ENCODE assay signal across 10 cellular contexts in the genomic region with DNA sequence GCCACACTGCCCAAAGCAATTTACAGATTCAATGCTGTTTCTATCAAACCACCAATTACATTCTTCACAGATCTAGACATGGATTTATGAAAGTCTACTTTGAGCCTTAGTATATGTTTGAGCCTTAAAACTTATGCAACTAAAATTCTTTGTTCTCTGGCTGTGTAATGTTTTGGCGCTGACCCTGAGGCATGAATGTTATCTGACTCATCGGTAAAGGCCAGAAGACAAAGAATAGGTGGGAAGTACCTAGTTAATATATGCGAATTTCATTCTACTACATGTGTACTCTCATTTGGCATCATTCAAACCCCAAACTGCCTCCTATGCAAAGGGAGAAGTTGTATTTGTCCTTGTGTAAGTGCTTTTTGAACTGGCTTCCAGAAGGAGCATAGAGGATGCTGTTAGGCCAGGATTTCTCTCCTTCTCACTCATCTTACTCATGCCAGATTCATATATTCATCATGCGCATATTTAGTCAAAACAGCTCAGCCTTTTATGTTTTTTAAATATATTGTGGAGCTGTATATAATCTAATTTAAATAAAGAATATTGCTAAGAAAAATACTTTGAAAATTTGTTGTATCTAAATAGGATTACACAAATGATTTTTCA.
A peak's percentile ranks its signal among the peaks of the same experiment; 100 is the strongest.
DNase-seq lines count a peak whose midpoint lies in the region; ATAC-seq, FAIRE-seq and TF ChIP-seq lines count a peak whose summit lies in the region.
"Had no signal": no experiment of that assay in that cellular context is flagged by ENCODE, and none has a peak within 500 bp of the region (broad histone marks: within the 10 kb centered on the region; RNA-seq: fewer than 3 reads in every experiment).

No MANE protein-coding gene starts in this region.

- peak; percentile 69 for FAIRE-seq in keratinocyte (lab: Jason Lieb, UNC)
- FAIRE-seq in kidney (lab: Jason Lieb, UNC) = no peak

- no peaks in the 10 kb centered on the region for H4K20me1 ChIP-seq in keratinocyte (ENCODE audit: control insufficient read depth, extremely low read depth, insufficient read depth, low read length)

- H3K36me3 ChIP-seq in keratinocyte (ENCODE audit: control insufficient read depth in 2 of 2, extremely low read depth in 1 of 2, insufficient read depth in 2 of 2, low read length in 2 of 2) (no peaks in the 10 kb centered on the region), kidney (ENCODE audit: control insufficient read depth in 1 of 2, insufficient read depth in 2 of 2, low read length in 2 of 2) (no peaks in the 10 kb centered on the region)

- DNase-seq in GM04504 (ENCODE audit: low read depth) (peak; percentile 23), SW480 (ENCODE audit: low spot score) (peak; percentile 11), keratinocyte (ENCODE audit: low read depth, low spot score) (peak; percentile 44), kidney (no peak), globus pallidus (ENCODE audit: low spot score) (no peak), inferior parietal cortex (ENCODE audit: extremely low spot score) (no peak)
- DNase-seq: KG1, left ventricle myocardium superior had no signal

- peak; percentile 83 for ATAC-seq in HG02610 (IDR thresholded peaks at IDR 0.05; ENCODE audit: unreplicated experiment)
- ATAC-seq in GM19328 (IDR thresholded peaks at IDR 0.05; ENCODE audit: unreplicated experiment) = no peak
- ATAC-seq: left ventricle myocardium superior had no signal

- peak overlapping the region; percentile 23 for H3K4me2 ChIP-seq in keratinocyte (ENCODE audit: control insufficient read depth, extremely low read depth, insufficient read depth, low read depth, low read length)

- no peaks in the 10 kb centered on the region for H3K27me3 ChIP-seq in keratinocyte (ENCODE audit: control insufficient read depth, extremely low read depth, insufficient read depth, low read length)

- no peaks in the 10 kb centered on the region for H3K9me1 ChIP-seq in keratinocyte (ENCODE audit: control insufficient read depth, extremely low read depth, insufficient read depth, low read length)

- no peak overlapping the region for H2AFZ ChIP-seq in keratinocyte (ENCODE audit: control insufficient read depth, low read length)

- H3K9ac ChIP-seq in keratinocyte (ENCODE audit: control insufficient read depth, extremely low read depth, insufficient read depth, low read length) (no peak overlapping the region), kidney (ENCODE audit: low read length in 2 of 2) (no peak overlapping the region)

- no peaks in the 10 kb centered on the region for H3K9me3 ChIP-seq in keratinocyte (ENCODE audit: control insufficient read depth, low read depth, low read length)
- no peaks in the 10 kb centered on the region for H3K9me3 ChIP-seq in kidney (ENCODE audit: control insufficient read depth in 1 of 2, low read length in 2 of 2)

- H3K4me3 ChIP-seq in keratinocyte (ENCODE audit: control insufficient read depth in 2 of 3, extremely low read depth in 1 of 3, insufficient read depth in 2 of 3, low read depth in 1 of 3, low read length in 3 of 3) (no peak overlapping the region), kidney (ENCODE audit: low read length in 2 of 2) (no peak overlapping the region)

- TF ChIP-seq CTCF in keratinocyte (optimal IDR thresholded peaks at IDR 0.05 in 1 of 3, IDR thresholded peaks at IDR 0.05 in 1 of 3, conservative IDR thresholded peaks at IDR 0.05 in 1 of 3; ENCODE audit: extremely low read depth in 1 of 3, insufficient read depth in 2 of 3, low read length in 3 of 3) = no peak
- no peak for TF ChIP-seq CTCF in kidney (IDR thresholded peaks at IDR 0.05; ENCODE audit: borderline replicate concordance, extremely low read depth, insufficient read depth)

- H3K4me1 ChIP-seq in keratinocyte (ENCODE audit: control insufficient read depth, extremely low read depth, insufficient read depth, low read length) (peaks cover 15% of the 10 kb centered on the region), kidney (ENCODE audit: control insufficient read depth in 1 of 2, insufficient read depth in 1 of 2, low read depth in 1 of 2, low read length in 2 of 2) (no peaks in the 10 kb centered on the region)

- H3K79me2 ChIP-seq in keratinocyte (ENCODE audit: control insufficient read depth, insufficient read depth, low read length) = no peaks in the 10 kb centered on the region

- intact Hi-C loops in kidney (cut with DNase I) = no loop called here

- dilution Hi-C loops in keratinocyte (cut with MboI; ENCODE audit: extremely low pct_ligation_motif_present, low sequenced_read_pairs) = no loop called here

- H3K27ac ChIP-seq in keratinocyte (ENCODE audit: control insufficient read depth, insufficient read depth, low read length) = peak overlapping the region; percentile 64
- no peak overlapping the region for H3K27ac ChIP-seq in kidney (ENCODE audit: low read depth in 2 of 2, low read length in 2 of 2)

Comparison
In these comparisons a context has a peak if more than half of its experiments do, and no peak if none do; other contexts are left out.
1. DNase-seq: peak in GM04504 (single experiment), SW480 (single experiment) and keratinocyte (single experiment); none in kidney (single experiment), globus pallidus (single experiment) and inferior parietal cortex (single experiment).